In the genomic region with DNA sequence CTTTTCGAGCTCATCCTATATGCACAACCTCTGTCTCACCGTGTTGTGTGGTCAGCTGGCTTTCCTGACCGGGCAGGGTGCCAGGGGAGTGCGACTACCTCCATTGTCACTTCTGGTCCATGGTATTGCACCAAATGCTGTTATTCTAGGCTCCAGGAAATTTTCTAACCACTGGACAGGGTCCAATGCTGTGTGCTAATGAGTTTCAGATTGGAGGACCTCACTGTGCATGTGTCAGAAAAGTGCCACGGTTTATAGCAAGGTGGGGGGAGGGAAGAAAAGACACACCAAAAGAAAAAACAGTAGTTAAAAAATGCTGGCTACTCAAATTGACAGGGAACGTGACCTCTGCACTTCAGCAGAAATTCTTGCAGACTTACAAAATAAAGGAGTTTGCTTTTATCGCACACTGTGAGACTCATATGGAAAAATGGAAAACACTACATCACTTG, we compare ENCODE assay signal across 9 cellular contexts.
DNase-seq lines count a peak whose midpoint lies in the region; ATAC-seq, FAIRE-seq and TF ChIP-seq lines count a peak whose summit lies in the region.
"Had no signal": no experiment of that assay in that cellular context is flagged by ENCODE, and none has a peak within 500 bp of the region (broad histone marks: within the 10 kb centered on the region; RNA-seq: fewer than 3 reads in every experiment).

No MANE protein-coding gene starts in this region.

- DNase-seq in ACHN: peak; percentile 14
- DNase-seq in LHCN-M2 (ENCODE audit: low read depth): peak; percentile 35
- peak; percentile 81 for DNase-seq in astrocyte of the spinal cord (ENCODE audit: low read depth, low spot score)
- peak; percentile 93 to 98 for DNase-seq in lung microvascular endothelial cell (ENCODE audit: low read depth in 2 of 2)
- no peak for DNase-seq in endothelial cell (ENCODE audit: low spot score)
- no peak for DNase-seq in H54 (ENCODE audit: insufficient read length, low spot score)
- DNase-seq in D341Med (ENCODE audit: low spot score): no peak
- DNase-seq: mesendoderm had no signal

- peaks cover 13% of the 10 kb centered on the region for H3K4me1 Mint-ChIP-seq in endothelial cell (ENCODE audit: unreplicated experiment)

- ATAC-seq in GM18867 (IDR thresholded peaks at IDR 0.05; ENCODE audit: unreplicated experiment): no peak

- H3K27ac Mint-ChIP-seq in endothelial cell (ENCODE audit: unreplicated experiment): no peak overlapping the region

- no peak for FAIRE-seq in H54 (lab: Jason Lieb, UNC)

- TF ChIP-seq CTCF in astrocyte of the spinal cord (IDR thresholded peaks at IDR 0.05; ENCODE audit: low read depth, low read length) (no peak), endothelial cell (IDR thresholded peaks at IDR 0.05; ENCODE audit: unreplicated experiment) (no peak)

- H3K4me3 Mint-ChIP-seq in endothelial cell (ENCODE audit: unreplicated experiment): no peak overlapping the region

- in situ Hi-C loops in ACHN (cut with HindIII; ENCODE audit: low pct_ligation_motif_present, low pct_unique_long_range_greater_than_20kb, low sequenced_read_pairs): no loop called here
- in situ Hi-C loops in astrocyte of the spinal cord (cut with HindIII; ENCODE audit: low sequenced_read_pairs): no loop called here

- no peak overlapping the region for H3K4me3 ChIP-seq in astrocyte of the spinal cord (ENCODE audit: low read depth, low read length)

- H3K27me3 Mint-ChIP-seq in endothelial cell (ENCODE audit: unreplicated experiment): no peaks in the 10 kb centered on the region

- H3K9me3 Mint-ChIP-seq in endothelial cell (ENCODE audit: unreplicated experiment): no peaks in the 10 kb centered on the region

- no peak for TF ChIP-seq POLR2A in H54 (IDR thresholded peaks at IDR 0.05; ENCODE audit: low read depth, low read length)

- no peaks in the 10 kb centered on the region for H3K36me3 Mint-ChIP-seq in endothelial cell (ENCODE audit: low read depth, unreplicated experiment)

Comparison
In these comparisons a context has a peak if more than half of its experiments do, and no peak if none do; other contexts are left out.
1. DNase-seq: peak in ACHN (single experiment), LHCN-M2 (single experiment), astrocyte of the spinal cord (single experiment) and lung microvascular endothelial cell (2 of 2); none in endothelial cell (single experiment), H54 (single experiment) and D341Med (single experiment).